In the genomic region with DNA sequence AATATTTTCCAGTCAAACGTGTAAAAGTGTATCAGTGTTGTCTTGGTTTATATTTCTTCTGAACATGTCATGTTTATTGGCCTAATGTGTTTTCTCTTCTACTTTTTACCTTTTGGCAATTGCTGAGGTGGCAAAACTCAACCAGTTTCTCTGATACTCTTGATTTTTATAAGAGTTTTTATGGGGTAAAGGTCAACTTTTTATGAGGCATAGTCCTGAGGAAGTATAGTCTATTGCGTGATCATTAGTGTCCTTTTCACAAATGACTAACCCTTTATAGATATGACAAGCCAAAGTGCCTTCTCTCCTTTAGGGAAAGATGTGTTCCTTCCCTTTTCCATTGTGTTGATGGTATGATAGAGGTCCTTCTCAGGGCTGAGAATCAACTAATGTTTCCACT, we compare ENCODE assay signal across 18 cellular contexts. TPM values are rescaled to one million over a fixed set of nuclear protein-coding genes. Genes with fewer than 3 reads are reported as not detected.
A peak's percentile ranks its signal among the peaks of the same experiment; 100 is the strongest.
DNase-seq lines count a peak whose midpoint lies in the region; ATAC-seq and TF ChIP-seq lines count a peak whose summit lies in the region.
"Had no signal": no experiment of that assay in that cellular context is flagged by ENCODE, and none has a peak within 500 bp of the region (broad histone marks: within the 10 kb centered on the region; RNA-seq: fewer than 3 reads in every experiment).

No MANE protein-coding gene starts in this region.

- no peaks in the 10 kb centered on the region for H3K27me3 Mint-ChIP-seq in activated naive CD4-positive, alpha-beta T cell treated with anti-CD3 and anti-CD28 coated beads for 36 hours (ENCODE audit: low read depth)

- H4K20me1 ChIP-seq in PC-9 (ENCODE audit: insufficient read depth) (no peaks in the 10 kb centered on the region), hepatocyte (ENCODE audit: insufficient read depth, poor library complexity, severe bottlenecking) (no peaks in the 10 kb centered on the region)
- H4K20me1 ChIP-seq: BLaER1 had no signal

- H2AFZ ChIP-seq in PC-9 (no peak overlapping the region), hepatocyte (no peak overlapping the region)

- H3K79me2 ChIP-seq in PC-9 (ENCODE audit: low read depth): peaks cover 86% of the 10 kb centered on the region
- peaks cover 72% of the 10 kb centered on the region for H3K79me2 ChIP-seq in hepatocyte

- no peak overlapping the region for H3K27ac Mint-ChIP-seq in activated naive CD4-positive, alpha-beta T cell treated with anti-CD3 and anti-CD28 coated beads for 36 hours
- H3K27ac Mint-ChIP-seq: CD8-positive, alpha-beta T cell had no signal

- H3K4me3 ChIP-seq in HEK293 (ENCODE audit: low read depth, low read length) (no peak overlapping the region), PC-9 (no peak overlapping the region), hepatocyte (no peak overlapping the region), thyroid gland (replicated peaks in 1 of 3) (no peak overlapping the region)
- H3K4me3 ChIP-seq: BLaER1, SJSA1 had no signal

- H3K4me3 Mint-ChIP-seq in activated naive CD4-positive, alpha-beta T cell treated with anti-CD3 and anti-CD28 coated beads for 36 hours: no peak overlapping the region
- H3K4me3 Mint-ChIP-seq: CD8-positive, alpha-beta T cell had no signal

- BruUV-seq in PC-9 (replicated peaks; lab: Mats Ljungman, UMichigan): no TSS peak

- CTCF ChIA-PET in HEK293 (lab: Yijun Ruan, JAX) (no interaction called here), PC-9 (lab: Charles Lee) (no interaction called here)
- CTCF ChIA-PET in activated naive CD4-positive, alpha-beta T cell treated with anti-CD3 and anti-CD28 coated beads for 36 hours (lab: Charles Lee): no interaction called here

- POLR2A ChIA-PET in HEK293 (lab: Yijun Ruan, JAX) (no interaction called here), PC-9 (lab: Charles Lee; ENCODE audit: unreplicated experiment) (no interaction called here)

- H3K36me3 Mint-ChIP-seq in activated naive CD4-positive, alpha-beta T cell treated with anti-CD3 and anti-CD28 coated beads for 36 hours (ENCODE audit: low read depth): no peaks in the 10 kb centered on the region
- H3K36me3 Mint-ChIP-seq: CD8-positive, alpha-beta T cell had no signal

- no peak for TF ChIP-seq POLR2A in thyroid gland (IDR thresholded peaks at IDR 0.05)

- intact Hi-C loops in PC-9 (cut with micrococcal nuclease; ENCODE audit: unreplicated experiment): no loop called here
- intact Hi-C loops in activated naive CD4-positive, alpha-beta T cell treated with anti-CD3 and anti-CD28 coated beads for 36 hours (cut with micrococcal nuclease): no loop called here
- intact Hi-C loops in thyroid gland (cut with DNase I): no loop called here

- H3K36me3 ChIP-seq in HEK293 (ENCODE audit: control insufficient read depth in 2 of 2, insufficient read depth in 1 of 2, low read length in 2 of 2) (no peaks in the 10 kb centered on the region; a peak in 1 of 3 replicates), PC-9 (ENCODE audit: low read depth) (peaks cover 24% of the 10 kb centered on the region; the same call in 1 of the 2 replicates), hepatocyte (replicated peaks; ENCODE audit: insufficient read depth, low read depth) (no peaks in the 10 kb centered on the region), thyroid gland (no peaks in the 10 kb centered on the region)
- H3K36me3 ChIP-seq: BLaER1 had no signal

- H3K4me1 Mint-ChIP-seq in activated naive CD4-positive, alpha-beta T cell treated with anti-CD3 and anti-CD28 coated beads for 36 hours (ENCODE audit: low read depth): no peaks in the 10 kb centered on the region

- H3K27me3 ChIP-seq in PC-9 (ENCODE audit: insufficient read depth, low read depth): no peaks in the 10 kb centered on the region
- H3K27me3 ChIP-seq in hepatocyte: no peaks in the 10 kb centered on the region
- H3K27me3 ChIP-seq in thyroid gland: no peaks in the 10 kb centered on the region
- H3K27me3 ChIP-seq: BLaER1, SJSA1 had no signal

- ATAC-seq in HG03342 (IDR thresholded peaks at IDR 0.05; ENCODE audit: unreplicated experiment): no peak
- ATAC-seq: CD8-positive, alpha-beta T cell; Panc1 had no signal

- H3K9me2 ChIP-seq in PC-9 (ENCODE audit: insufficient read depth) (no peaks in the 10 kb centered on the region; the same call in 1 of the 2 replicates), hepatocyte (replicated peaks; ENCODE audit: insufficient read depth) (no peaks in the 10 kb centered on the region)

- H3K27ac ChIP-seq in 22Rv1 (0 out of 2 replicates have a peak overlapping the region, but pooled peaks have one; percentile 13), HEK293 (ENCODE audit: extremely low read depth, low read depth, low read length) (no peak overlapping the region), PC-9 (peak overlapping the region; percentile 78), hepatocyte (peak overlapping the region; percentile 82), thyroid gland (no peak overlapping the region)
- H3K27ac ChIP-seq: BLaER1, SJSA1 had no signal

- WGBS in hepatocyte (ENCODE audit: low lambda C conversion rate, missing lambda C conversion rate): 65% methylated on average over 2 of the region's 2 CpGs
- WGBS in thyroid gland, 2 donors: 86 to 97% methylated on average over 2 of the region's 2 CpGs

- no peaks in the 10 kb centered on the region for H3K9me3 Mint-ChIP-seq in activated naive CD4-positive, alpha-beta T cell treated with anti-CD3 and anti-CD28 coated beads for 36 hours
- H3K9me3 Mint-ChIP-seq: CD8-positive, alpha-beta T cell had no signal

- H3K4me1 ChIP-seq in HEK293 (ENCODE audit: control insufficient read depth, insufficient read depth, low read length) (peaks cover 5% of the 10 kb centered on the region; the same call in 1 of the 2 replicates), PC-9 (replicated peaks; ENCODE audit: insufficient read depth) (peaks cover 83% of the 10 kb centered on the region), hepatocyte (ENCODE audit: insufficient read depth) (peaks cover 21% of the 10 kb centered on the region), thyroid gland (peaks cover 27 to 39% of the 10 kb centered on the region in 2 donors)
- H3K4me1 ChIP-seq: BLaER1 had no signal

- TF ChIP-seq CTCF in 22Rv1 (IDR thresholded peaks at IDR 0.05) (no peak), HEK293 (tag by site-specific recombination; IDR thresholded peaks at IDR 0.05) (no peak), PC-9 (conservative IDR thresholded peaks at IDR 0.05) (no peak), hepatocyte (IDR thresholded peaks at IDR 0.05; ENCODE audit: poor library complexity) (no peak), thyroid gland (IDR thresholded peaks at IDR 0.05) (no peak)

- H3K4me2 ChIP-seq in PC-9: peak overlapping the region; percentile 10
- no peak overlapping the region for H3K4me2 ChIP-seq in hepatocyte
- H3K4me2 ChIP-seq: BLaER1 had no signal

- peaks cover 48% of the 10 kb centered on the region for H3F3A ChIP-seq in PC-9 (ENCODE audit: insufficient read depth, low read depth)

- DNase-seq in PC-9 (peak in 1 of 2 experiments; percentile 77), hepatocyte (ENCODE audit: low spot score) (peak; percentile 23), amygdala (lab: John Stamatoyannopoulos, UW) (no peak), thyroid gland (no peak)
- DNase-seq in activated naive CD4-positive, alpha-beta T cell treated with anti-CD3 and anti-CD28 coated beads for 36 hours: no peak
- DNase-seq: CD8-positive, alpha-beta T cell; DMS79; KG1; NCI-H1092; NCI-H1436 treated with DMSO at 0.1 percent for 48 hours; NCI-H2029; NCI-H526 had no signal

- H3K9me3 ChIP-seq in HEK293 (ENCODE audit: control insufficient read depth, insufficient read depth, low read depth, low read length) (no peaks in the 10 kb centered on the region), PC-9 (ENCODE audit: insufficient read depth, low read depth) (no peaks in the 10 kb centered on the region), hepatocyte (ENCODE audit: low read depth) (no peaks in the 10 kb centered on the region), thyroid gland (no peaks in the 10 kb centered on the region)
- H3K9me3 ChIP-seq: BLaER1, SJSA1 had no signal

TF ChIP-seq in HEK293, 187 proteins besides CTCF, POLR2A, EP300 and RAD21:
- no peak for TF ChIP-seq ZBTB21 (tag by site-specific recombination; IDR thresholded peaks at IDR 0.05)
- no peak for TF ChIP-seq ZXDB (tag by site-specific recombination; IDR thresholded peaks at IDR 0.05)
- TF ChIP-seq, protein P1, sequence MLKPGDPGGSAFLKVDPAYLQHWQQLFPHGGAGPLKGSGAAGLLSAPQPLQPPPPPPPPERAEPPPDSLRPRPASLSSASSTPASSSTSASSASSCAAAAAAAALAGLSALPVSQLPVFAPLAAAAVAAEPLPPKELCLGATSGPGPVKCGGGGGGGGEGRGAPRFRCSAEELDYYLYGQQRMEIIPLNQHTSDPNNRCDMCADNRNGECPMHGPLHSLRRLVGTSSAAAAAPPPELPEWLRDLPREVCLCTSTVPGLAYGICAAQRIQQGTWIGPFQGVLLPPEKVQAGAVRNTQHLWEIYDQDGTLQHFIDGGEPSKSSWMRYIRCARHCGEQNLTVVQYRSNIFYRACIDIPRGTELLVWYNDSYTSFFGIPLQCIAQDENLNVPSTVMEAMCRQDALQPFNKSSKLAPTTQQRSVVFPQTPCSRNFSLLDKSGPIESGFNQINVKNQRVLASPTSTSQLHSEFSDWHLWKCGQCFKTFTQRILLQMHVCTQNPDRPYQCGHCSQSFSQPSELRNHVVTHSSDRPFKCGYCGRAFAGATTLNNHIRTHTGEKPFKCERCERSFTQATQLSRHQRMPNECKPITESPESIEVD (tag by site-specific recombination; IDR thresholded peaks at IDR 0.05): peak; percentile 61
- no peak for TF ChIP-seq ZNF558 (tag by site-specific recombination; IDR thresholded peaks at IDR 0.05)
- peak; percentile 84 for TF ChIP-seq FEZF1 (tag by site-specific recombination; IDR thresholded peaks at IDR 0.05)
- TF ChIP-seq IKZF3 (tag by site-specific recombination; IDR thresholded peaks at IDR 0.05): 0 out of 2 replicates have a peak, but pooled peaks have one; percentile 33
- no peak for TF ChIP-seq OSR2 (tag by site-specific recombination; IDR thresholded peaks at IDR 0.05)
TF ChIP-seq in HEK293: peak in this region for 3.

RNA-seq across cellular contexts. Expression of a gene that starts 32.9 kb away (rescaled TPM):
- total RNA-seq in PC-9 (2021): 66.5 and 77.4 TPM in 2 replicates
- total RNA-seq in hepatocyte: 119 and 140 TPM in 2 replicates
- 49.6 and 72.7 TPM in 2 replicates for polyA plus RNA-seq in hepatocyte
- total RNA-seq in activated naive CD4-positive, alpha-beta T cell treated with anti-CD3 and anti-CD28 coated beads for 36 hours: under 1 TPM; 0.26 to 0.62 TPM
- 100 to 1,000 TPM; 148 to 248 (median 197) TPM for total RNA-seq in thyroid gland

RNA-seq across cellular contexts. Expression of a gene that starts 34.5 kb away (rescaled TPM):
- total RNA-seq in PC-9 (2021) (16.9 and 24.7 TPM in 2 replicates), hepatocyte (51.9 and 55.1 TPM in 2 replicates), thyroid gland (10 to 100 TPM; 39.0 to 65.4 (median 47.1) TPM)
- polyA plus RNA-seq in hepatocyte: 22.2 and 24.8 TPM in 2 replicates
- total RNA-seq in activated naive CD4-positive, alpha-beta T cell treated with anti-CD3 and anti-CD28 coated beads for 36 hours: 10 to 100 TPM; 38.2 to 38.4 TPM

Comparison
In these comparisons a context has a peak if more than half of its experiments do, and no peak if none do; other contexts are left out.
1. H3K27ac ChIP-seq: peak in 22Rv1 (single experiment), PC-9 (single experiment) and hepatocyte (single experiment); none in HEK293 (single experiment) and thyroid gland (0 of 3).
2. RNA of a gene that starts 32.9 kb away (total RNA-seq): 148 to 248 TPM in thyroid gland, 119 to 140 TPM in hepatocyte and 66.5 to 77.4 TPM in PC-9; 0.26 to 0.62 TPM in activated naive CD4-positive, alpha-beta T cell treated with anti-CD3 and anti-CD28 coated beads for 36 hours; every median in the first group is over 10 times any median in the second.